Comparison of ENCODE assay signal across 17 cellular contexts in the genomic region with DNA sequence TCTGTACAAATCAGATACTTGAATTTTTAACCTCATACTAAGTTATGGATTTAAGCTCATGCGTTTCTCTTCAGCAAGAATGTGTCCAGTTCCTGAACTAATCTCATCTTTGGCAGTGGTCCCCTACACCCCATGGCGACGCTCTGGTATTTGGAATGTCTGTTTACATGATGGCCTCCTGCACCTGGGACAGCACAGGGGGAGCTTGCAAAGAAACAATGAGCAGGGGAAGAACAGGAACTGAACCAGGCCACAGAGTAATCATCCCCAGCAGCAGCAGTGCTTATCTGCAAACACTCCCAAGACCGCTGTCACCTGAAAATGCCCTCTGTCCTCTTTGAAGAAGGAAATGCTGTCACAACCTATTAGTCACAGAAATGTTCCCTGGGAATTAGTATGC.
A peak's percentile ranks its signal among the peaks of the same experiment; 100 is the strongest.
DNase-seq lines count a peak whose midpoint lies in the region; ATAC-seq and TF ChIP-seq lines count a peak whose summit lies in the region.
"Had no signal": no experiment of that assay in that cellular context is flagged by ENCODE, and none has a peak within 500 bp of the region (broad histone marks: within the 10 kb centered on the region; RNA-seq: fewer than 3 reads in every experiment).

No MANE protein-coding gene starts in this region.

- no peak for TF ChIP-seq CTCF in WERI-Rb-1 (IDR thresholded peaks at IDR 0.05; ENCODE audit: low read depth, low read length)

- H3K4me3 ChIP-seq in WERI-Rb-1 (ENCODE audit: low read depth, low read length), result no peak overlapping the region

- DNase-seq in DMS153 (lab: John Stamatoyannopoulos, UW), result peak; percentile 38
- peak; percentile 5 to 36 for DNase-seq in NCI-H1930 (lab: John Stamatoyannopoulos, UW)
- DNase-seq in WERI-Rb-1, result peak; percentile 16
- DNase-seq in islet precursor cell, result peak; percentile 90
- no peak for DNase-seq in HEK293T (ENCODE audit: extremely low spot score)
- DNase-seq in posterior cingulate gyrus, result no peak
- DNase-seq: activated CD4-positive, alpha-beta memory T cell treated with anti-CD3 and anti-CD28 coated beads, Interleukin-2, amount 10 ng/mL, durations not matched to agents 7 days and 5 days; anterior cingulate cortex; KG1; NCI-H1694 treated with DMSO at 0.1 percent for 48 hours; NCI-H526 treated with DMSO at 0.1 percent for 48 hours; Right ventricle myocardium superior; stimulated activated CD4-positive, alpha-beta T cell treated with anti-CD3 and anti-CD28 coated beads, Interleukin-15, amount 100 ng/mL, for 24 hours; substantia nigra; T1000 had no signal

- H3K27ac ChIP-seq in WERI-Rb-1, result no peak overlapping the region

- ATAC-seq in GM21737 (IDR thresholded peaks at IDR 0.05; ENCODE audit: unreplicated experiment) (no peak), GM18858 (IDR thresholded peaks at IDR 0.05; ENCODE audit: unreplicated experiment) (no peak)

- intact Hi-C loops in posterior cingulate gyrus (cut with DNase I), result no loop called here

- H3K27me3 ChIP-seq in WERI-Rb-1 (ENCODE audit: insufficient read depth, low read depth, severe bottlenecking), result no peaks in the 10 kb centered on the region

- no peaks in the 10 kb centered on the region for H3K9me3 ChIP-seq in WERI-Rb-1 (ENCODE audit: severe bottlenecking)

- no peaks in the 10 kb centered on the region for H3K36me3 ChIP-seq in WERI-Rb-1

- CTCF ChIA-PET in HEK293T (lab: Yijun Ruan, JAX), result no interaction called here

- POLR2A ChIA-PET in HEK293T (lab: Yijun Ruan, JAX), result no interaction called here

TF ChIP-seq in HEK293T, 16 proteins besides CTCF, POLR2A, EP300 and RAD21:
- no peak for TF ChIP-seq LEF1 (IDR thresholded peaks at IDR 0.05; ENCODE audit: borderline replicate concordance)
- TF ChIP-seq, protein P1, sequence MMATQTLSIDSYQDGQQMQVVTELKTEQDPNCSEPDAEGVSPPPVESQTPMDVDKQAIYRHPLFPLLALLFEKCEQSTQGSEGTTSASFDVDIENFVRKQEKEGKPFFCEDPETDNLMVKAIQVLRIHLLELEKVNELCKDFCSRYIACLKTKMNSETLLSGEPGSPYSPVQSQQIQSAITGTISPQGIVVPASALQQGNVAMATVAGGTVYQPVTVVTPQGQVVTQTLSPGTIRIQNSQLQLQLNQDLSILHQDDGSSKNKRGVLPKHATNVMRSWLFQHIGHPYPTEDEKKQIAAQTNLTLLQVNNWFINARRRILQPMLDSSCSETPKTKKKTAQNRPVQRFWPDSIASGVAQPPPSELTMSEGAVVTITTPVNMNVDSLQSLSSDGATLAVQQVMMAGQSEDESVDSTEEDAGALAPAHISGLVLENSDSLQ (IDR thresholded peaks at IDR 0.05), result no peak
- TF ChIP-seq HDGF (IDR thresholded peaks at IDR 0.05; ENCODE audit: borderline replicate concordance), result no peak
- TF ChIP-seq FOXA1 (IDR thresholded peaks at IDR 0.05), result no peak

Comparison
In these comparisons a context has a peak if more than half of its experiments do, and no peak if none do; other contexts are left out.
1. DNase-seq: peak in DMS153 (single experiment), NCI-H1930 (2 of 2), WERI-Rb-1 (single experiment) and islet precursor cell (single experiment); none in HEK293T (single experiment) and posterior cingulate gyrus (0 of 10).